Comparison of ENCODE assay signal across 17 cellular contexts in genomic region chr16:78748471-78748929, GRCh38.
DNase-seq lines count a peak whose midpoint lies in the region; ATAC-seq and TF ChIP-seq lines count a peak whose summit lies in the region.
"Had no signal": no experiment of that assay in that cellular context is flagged by ENCODE, and none has a peak within 500 bp of the region (broad histone marks: within the 10 kb centered on the region; RNA-seq: fewer than 3 reads in every experiment).

No MANE protein-coding gene starts in this region.

- H3K4me1 Mint-ChIP-seq in natural killer cell, result peaks cover 35 to 37% of the 10 kb centered on the region in 2 donors

- H3K4me3 ChIP-seq in RWPE2 (ENCODE audit: severe bottlenecking) (no peak overlapping the region), suprapubic skin (no peak overlapping the region), left lung (no peak overlapping the region)
- H3K4me3 ChIP-seq: heart left ventricle, right atrium auricular region had no signal

- H3K27me3 ChIP-seq in RWPE2 (ENCODE audit: insufficient read depth, poor library complexity, severe bottlenecking) (no peaks in the 10 kb centered on the region), suprapubic skin (no peaks in the 10 kb centered on the region), left lung (no peaks in the 10 kb centered on the region)
- H3K27me3 ChIP-seq: heart left ventricle, right atrium auricular region had no signal

- no peak for TF ChIP-seq EP300 in suprapubic skin (IDR thresholded peaks at IDR 0.05)

- H3K9me3 ChIP-seq in RWPE2 (ENCODE audit: severe bottlenecking) (no peaks in the 10 kb centered on the region), suprapubic skin (no peaks in the 10 kb centered on the region), left lung (no peaks in the 10 kb centered on the region)
- H3K9me3 ChIP-seq: heart left ventricle, right atrium auricular region had no signal

- H3K36me3 ChIP-seq in RWPE2 (ENCODE audit: low read depth) (no peaks in the 10 kb centered on the region), suprapubic skin (no peaks in the 10 kb centered on the region), left lung (no peaks in the 10 kb centered on the region)
- H3K36me3 ChIP-seq: heart left ventricle, right atrium auricular region had no signal

- DNase-seq in DMS153 treated with DMSO at 0.1 percent for 48 hours (lab: John Stamatoyannopoulos, UW; ENCODE audit: unreplicated experiment), result peak; percentile 79
- peak; percentile 43 for DNase-seq in NCI-H146 treated with DMSO at 0.1 percent for 48 hours (lab: John Stamatoyannopoulos, UW; ENCODE audit: unreplicated experiment)
- no peak for DNase-seq in RWPE2 (ENCODE audit: low spot score)
- DNase-seq in natural killer cell, result no peak
- DNase-seq in suprapubic skin (ENCODE audit: low spot score in 2 of 2), result no peak
- no peak for DNase-seq in left lung
- no peak for DNase-seq in KBM-7
- DNase-seq: activated CD4-positive, alpha-beta T cell treated with anti-CD3 and anti-CD28 coated beads for 1 hour; activated naive CD8-positive, alpha-beta T cell treated with anti-CD3 and anti-CD28 coated beads, Interleukin-2, amount 50 U/mL, for 24 hours; cerebellar nuclear complex; heart left ventricle; left cardiac atrium; stimulated activated CD4-positive, alpha-beta T cell treated with anti-CD3 and anti-CD28 coated beads, Interleukin-4, amount 100 ng/mL, for 24 hours; T-helper 1 cell had no signal

- H3K4me1 ChIP-seq in RWPE2 (ENCODE audit: insufficient read depth, poor library complexity, severe bottlenecking) (peaks cover 10% of the 10 kb centered on the region), suprapubic skin (peaks cover 8% of the 10 kb centered on the region), left lung (peaks cover 0 to 5% of the 10 kb centered on the region in 2 donors)
- H3K4me1 ChIP-seq: right atrium auricular region had no signal

- no peaks in the 10 kb centered on the region for H3K36me3 Mint-ChIP-seq in natural killer cell
- H3K36me3 Mint-ChIP-seq: type B pancreatic cell had no signal

- TF ChIP-seq POLR2A in suprapubic skin (IDR thresholded peaks at IDR 0.05), result no peak

- 64% methylated on average over 8 of the region's 8 CpGs for WGBS in suprapubic skin

- no peaks in the 10 kb centered on the region for H3K27me3 Mint-ChIP-seq in natural killer cell (ENCODE audit: low read depth in 2 of 2)
- H3K27me3 Mint-ChIP-seq: activated naive CD8-positive, alpha-beta T cell treated with anti-CD3 and anti-CD28 coated beads, Interleukin-2, amount 50 U/mL, for 24 hours; type B pancreatic cell had no signal

- intact Hi-C loops in natural killer cell (cut with micrococcal nuclease) (no loop called here), left lung (cut with DNase I) (no loop called here)

- peak overlapping the region; percentile 61 for H3K4me3 Mint-ChIP-seq in natural killer cell
- H3K4me3 Mint-ChIP-seq: type B pancreatic cell had no signal

- TF ChIP-seq CTCF in RWPE2 (IDR thresholded peaks at IDR 0.05; ENCODE audit: poor library complexity, severe bottlenecking), result no peak
- no peak for TF ChIP-seq CTCF in natural killer cell (IDR thresholded peaks at IDR 0.05)
- TF ChIP-seq CTCF in suprapubic skin (IDR thresholded peaks at IDR 0.05), result no peak
- TF ChIP-seq CTCF in left lung (IDR thresholded peaks at IDR 0.05), result no peak

- ATAC-seq in RWPE2 (ENCODE audit: low read depth) (peak; percentile 98), natural killer cell (no peak), left lung (no peak), HG03196 (IDR thresholded peaks at IDR 0.05; ENCODE audit: unreplicated experiment) (no peak)
- ATAC-seq: activated naive CD8-positive, alpha-beta T cell treated with anti-CD3 and anti-CD28 coated beads, Interleukin-2, amount 50 U/mL, for 24 hours; heart left ventricle; left cardiac atrium had no signal

- H3K9me3 Mint-ChIP-seq in natural killer cell, result no peaks in the 10 kb centered on the region
- H3K9me3 Mint-ChIP-seq: activated naive CD8-positive, alpha-beta T cell treated with anti-CD3 and anti-CD28 coated beads, Interleukin-2, amount 50 U/mL, for 24 hours had no signal

- in situ Hi-C loops in KBM-7 (cut with MboI; ENCODE audit: low pct_unique_long_range_greater_than_20kb, low sequenced_read_pairs), result no loop called here

- H3K27ac Mint-ChIP-seq in natural killer cell, result no peak overlapping the region
- H3K27ac Mint-ChIP-seq: activated naive CD8-positive, alpha-beta T cell treated with anti-CD3 and anti-CD28 coated beads, Interleukin-2, amount 50 U/mL, for 24 hours; type B pancreatic cell had no signal

- peak overlapping the region; percentile 19 for H3K27ac ChIP-seq in RWPE2 (ENCODE audit: poor library complexity, severe bottlenecking)
- no peak overlapping the region for H3K27ac ChIP-seq in suprapubic skin
- H3K27ac ChIP-seq in left lung, result no peak overlapping the region
- H3K27ac ChIP-seq: heart left ventricle, right atrium auricular region had no signal

Comparison
In these comparisons a context has a peak if more than half of its experiments do, and no peak if none do; other contexts are left out.
1. DNase-seq: peak in DMS153 treated with DMSO at 0.1 percent for 48 hours (single experiment) and NCI-H146 treated with DMSO at 0.1 percent for 48 hours (single experiment); none in RWPE2 (single experiment), natural killer cell (single experiment), suprapubic skin (0 of 2), left lung (0 of 2) and KBM-7 (single experiment).